8 cellular contexts compared by ENCODE assay signal in the genomic region with DNA sequence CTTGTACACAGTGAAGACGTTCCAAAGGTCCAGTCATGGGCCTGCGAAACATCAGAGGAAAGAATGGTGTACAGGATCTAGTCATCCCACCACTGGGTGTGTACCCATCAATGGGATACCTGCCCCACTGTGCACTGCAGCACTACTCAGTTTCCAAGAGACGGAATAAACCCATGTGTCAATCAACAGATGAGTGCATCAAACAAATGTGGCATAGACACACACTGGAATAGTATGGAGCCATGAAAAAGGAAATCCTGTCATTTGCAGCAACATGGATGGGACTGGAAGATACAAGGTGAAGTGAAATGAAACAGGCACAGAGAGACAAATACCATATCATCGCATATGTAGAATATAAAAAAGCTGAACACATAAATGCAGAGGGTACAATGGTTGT.
"Had no signal": no experiment of that assay in that cellular context is flagged by ENCODE, and none has a peak within 500 bp of the region (broad histone marks: within the 10 kb centered on the region; RNA-seq: fewer than 3 reads in every experiment).

No MANE protein-coding gene starts in this region.

- H3K9me3 Mint-ChIP-seq: HFFc6 had no signal

- DNase-seq: GM23248, H7, HFFc6, KG1 had no signal

- ATAC-seq: HepG2 had no signal

- H3K9ac ChIP-seq: GM23248 had no signal

- H3K27ac ChIP-seq: GM23248, HL-60 had no signal

- H3K4me3 ChIP-seq: GM23248, HAP-1 had no signal

- H2AFZ ChIP-seq: GM23248 had no signal

- H3K36me3 ChIP-seq: HAP-1 had no signal

- H3K27me3 Mint-ChIP-seq: IgD-negative memory B cell had no signal

- H3K9me3 ChIP-seq: HAP-1 had no signal

- FAIRE-seq: HepG2 had no signal

- H3K27ac Mint-ChIP-seq: HFFc6, IgD-negative memory B cell had no signal

- H3K4me3 Mint-ChIP-seq: HFFc6 had no signal
